In genomic region chr17:40111221-40112128, GRCh38 we compare ENCODE assay signal across 8 cellular contexts. TPM values are rescaled to one million over a fixed set of nuclear protein-coding genes. Genes with fewer than 3 reads are reported as not detected.
DNase-seq lines count a peak whose midpoint lies in the region; ATAC-seq and TF ChIP-seq lines count a peak whose summit lies in the region.

No MANE protein-coding gene starts in this region.

- H3K4me1 ChIP-seq in CD4-positive, CD25-positive, alpha-beta regulatory T cell (ENCODE audit: control insufficient read depth, insufficient read depth, low read length, poor library complexity, severe bottlenecking): peaks cover 74% of the 10 kb centered on the region
- peaks cover 82% of the 10 kb centered on the region for H3K4me1 ChIP-seq in vagina

- intact Hi-C loops in vagina (cut with DNase I): loop anchor here (2.0 to 5.0 kb wide), 3 partner anchors 49 to 94 kb away; partner anchors contain the start of genes CSF3 and THRA

- H3K36me3 Mint-ChIP-seq in CD4-positive, CD25-positive, alpha-beta regulatory T cell: no peaks in the 10 kb centered on the region
- no peaks in the 10 kb centered on the region for H3K36me3 Mint-ChIP-seq in activated naive CD8-positive, alpha-beta T cell treated with anti-CD3 and anti-CD28 coated beads for 36 hours

- TF ChIP-seq POLR2A in vagina (IDR thresholded peaks at IDR 0.05): peak in 1 of 2 donors; percentile 57

- ATAC-seq in CD4-positive, CD25-positive, alpha-beta regulatory T cell (ENCODE audit: low read depth in 2 of 2): peak; percentile 16 to 33
- ATAC-seq in GM21619 (IDR thresholded peaks at IDR 0.05; ENCODE audit: unreplicated experiment): peak; percentile 46
- ATAC-seq in omental fat pad (ENCODE audit: low FRiP score): peak; percentile 73

- peaks cover 6% of the 10 kb centered on the region for H3K27me3 Mint-ChIP-seq in CD4-positive, CD25-positive, alpha-beta regulatory T cell
- H3K27me3 Mint-ChIP-seq in activated naive CD8-positive, alpha-beta T cell treated with anti-CD3 and anti-CD28 coated beads for 36 hours: no peaks in the 10 kb centered on the region

- H3K4me1 Mint-ChIP-seq in CD4-positive, CD25-positive, alpha-beta regulatory T cell: peaks cover 19 to 76% (median 60%) of the 10 kb centered on the region in 4 donors
- peaks cover 66% of the 10 kb centered on the region for H3K4me1 Mint-ChIP-seq in activated naive CD8-positive, alpha-beta T cell treated with anti-CD3 and anti-CD28 coated beads for 36 hours

- TF ChIP-seq CTCF in omental fat pad (IDR thresholded peaks at IDR 0.05): peak in 2 of 3 donors; percentile 0 to 49
- TF ChIP-seq CTCF in vagina (IDR thresholded peaks at IDR 0.05): peak; percentile 65 to 90 (median 84)

- H3K27ac Mint-ChIP-seq in CD4-positive, CD25-positive, alpha-beta regulatory T cell: peak overlapping the region; percentile 89 to 99 (median 99)
- peak overlapping the region; percentile 82 for H3K27ac Mint-ChIP-seq in activated naive CD8-positive, alpha-beta T cell treated with anti-CD3 and anti-CD28 coated beads for 36 hours

- H3K9me3 ChIP-seq in CD4-positive, CD25-positive, alpha-beta regulatory T cell (ENCODE audit: control insufficient read depth in 2 of 2, low read length in 2 of 2): no peaks in the 10 kb centered on the region
- H3K9me3 ChIP-seq in vagina: no peaks in the 10 kb centered on the region

- no peaks in the 10 kb centered on the region for H3K9me3 Mint-ChIP-seq in CD4-positive, CD25-positive, alpha-beta regulatory T cell
- no peaks in the 10 kb centered on the region for H3K9me3 Mint-ChIP-seq in activated naive CD8-positive, alpha-beta T cell treated with anti-CD3 and anti-CD28 coated beads for 36 hours

- peak overlapping the region; percentile 63 for H3K4me3 ChIP-seq in CD4-positive, CD25-positive, alpha-beta regulatory T cell (ENCODE audit: low read depth, low read length)
- H3K4me3 ChIP-seq in vagina: peak overlapping the region in 1 of 2 donors; percentile 24

- H3K27ac ChIP-seq in CD4-positive, CD25-positive, alpha-beta regulatory T cell (ENCODE audit: insufficient read depth, low read length, poor library complexity, severe bottlenecking): peak overlapping the region; percentile 64
- H3K27ac ChIP-seq in vagina: peak overlapping the region; percentile 98

- peak overlapping the region; percentile 72 to 91 (median 80) for H3K4me3 Mint-ChIP-seq in CD4-positive, CD25-positive, alpha-beta regulatory T cell
- H3K4me3 Mint-ChIP-seq in activated naive CD8-positive, alpha-beta T cell treated with anti-CD3 and anti-CD28 coated beads for 36 hours: peak overlapping the region; percentile 58

- in situ Hi-C loops in SK-MEL-5 (cut with HindIII; ENCODE audit: low pct_unique_long_range_greater_than_20kb, low sequenced_read_pairs): no loop called here

- H3K27me3 ChIP-seq in CD4-positive, CD25-positive, alpha-beta regulatory T cell (ENCODE audit: control insufficient read depth, insufficient read depth, low read length): no peaks in the 10 kb centered on the region
- no peaks in the 10 kb centered on the region for H3K27me3 ChIP-seq in vagina

- H3K36me3 ChIP-seq in CD4-positive, CD25-positive, alpha-beta regulatory T cell (ENCODE audit: control insufficient read depth, insufficient read depth, low read length): no peaks in the 10 kb centered on the region
- no peaks in the 10 kb centered on the region for H3K36me3 ChIP-seq in vagina

- peak; percentile 59 to 81 (median 69) for DNase-seq in CD4-positive, CD25-positive, alpha-beta regulatory T cell
- DNase-seq in NCI-H1092 treated with DMSO at 0.1 percent for 48 hours (lab: John Stamatoyannopoulos, UW): peak; percentile 83
- DNase-seq in SK-MEL-5 (ENCODE audit: low read depth, low spot score): peak; percentile 95
- DNase-seq in activated naive CD8-positive, alpha-beta T cell treated with anti-CD3 and anti-CD28 coated beads for 36 hours: peak; percentile 74
- DNase-seq in glomerular endothelial cell (ENCODE audit: extremely low read depth, low read depth, low spot score): peak; percentile 90
- peak; percentile 73 for DNase-seq in omental fat pad (ENCODE audit: low spot score)
- peak in 1 of 2 donors; percentile 99 for DNase-seq in vagina (ENCODE audit: extremely low spot score in 2 of 2)

RNA-seq across cellular contexts. Expression of gene MSL1, which starts 10.3 kb away (rescaled TPM):
- total RNA-seq in CD4-positive, CD25-positive, alpha-beta regulatory T cell: 126 TPM
- 10 to 100 TPM in 2 of 4 donors, 1 to 10 TPM in 2; 9.3 to 10.5 (median 9.8) TPM for polyA plus RNA-seq in CD4-positive, CD25-positive, alpha-beta regulatory T cell
- 43.3 and 48.9 TPM in 2 replicates for total RNA-seq in SK-MEL-5 (2014; rRNA removed; shearing (Covaris generic))
- polyA plus RNA-seq in SK-MEL-5 (2015; cell fraction: cytosol; rRNA removed): 41.3 and 45.2 TPM in 2 replicates
- polyA plus RNA-seq in SK-MEL-5 (2015; cell fraction: nucleus; rRNA removed): 151 and 168 TPM in 2 replicates
- total RNA-seq in activated naive CD8-positive, alpha-beta T cell treated with anti-CD3 and anti-CD28 coated beads for 36 hours: 10 to 100 TPM; 62.7 to 66.7 TPM
- total RNA-seq in glomerular endothelial cell (60.5 and 84.1 TPM in 2 replicates), omental fat pad (100 to 1,000 TPM in 1 of 4 donors, 10 to 100 TPM in 3; 50.2 to 139 (median 61.9) TPM), vagina (62.4 TPM)

RNA-seq across cellular contexts. Expression of gene NR1D1, which starts 11.1 kb away (rescaled TPM):
- total RNA-seq in CD4-positive, CD25-positive, alpha-beta regulatory T cell: 29.5 TPM
- 10 to 100 TPM in 1 of 4 donors, 1 to 10 TPM in 3; 4.9 to 10.1 (median 6.2) TPM for polyA plus RNA-seq in CD4-positive, CD25-positive, alpha-beta regulatory T cell
- 2.1 and 2.4 TPM in 2 replicates for total RNA-seq in SK-MEL-5 (2014; rRNA removed; shearing (Covaris generic))
- 10.0 and 13.4 TPM in 2 replicates for polyA plus RNA-seq in SK-MEL-5 (2015; cell fraction: cytosol; rRNA removed)
- 7.7 and 8.9 TPM in 2 replicates for polyA plus RNA-seq in SK-MEL-5 (2015; cell fraction: nucleus; rRNA removed)
- 1 to 10 TPM; 4.8 to 5.8 TPM for total RNA-seq in activated naive CD8-positive, alpha-beta T cell treated with anti-CD3 and anti-CD28 coated beads for 36 hours
- total RNA-seq in glomerular endothelial cell (1.8 and 5.1 TPM in 2 replicates), omental fat pad (1 to 10 TPM; 3.1 to 9.3 (median 7.0) TPM), vagina (15.0 TPM)

RNA-seq across cellular contexts. Expression of gene CASC3, which starts 28.9 kb away (rescaled TPM):
- total RNA-seq in CD4-positive, CD25-positive, alpha-beta regulatory T cell: 165 TPM
- polyA plus RNA-seq in CD4-positive, CD25-positive, alpha-beta regulatory T cell: 10 to 100 TPM; 42.5 to 46.6 (median 44.2) TPM
- total RNA-seq in SK-MEL-5 (2014; rRNA removed; shearing (Covaris generic)): 26.4 and 32.0 TPM in 2 replicates
- polyA plus RNA-seq in SK-MEL-5 (2015; cell fraction: cytosol; rRNA removed): 37.8 and 44.1 TPM in 2 replicates
- polyA plus RNA-seq in SK-MEL-5 (2015; cell fraction: nucleus; rRNA removed): 94.2 and 105 TPM in 2 replicates
- total RNA-seq in activated naive CD8-positive, alpha-beta T cell treated with anti-CD3 and anti-CD28 coated beads for 36 hours: 10 to 100 TPM; 74.5 to 77.0 TPM
- total RNA-seq in glomerular endothelial cell (36.9 and 46.6 TPM in 2 replicates), omental fat pad (10 to 100 TPM; 36.6 to 77.6 (median 51.1) TPM), vagina (40.0 TPM)

RNA-seq across cellular contexts. Expression of gene THRA, which starts 48.7 kb away (rescaled TPM):
- total RNA-seq in CD4-positive, CD25-positive, alpha-beta regulatory T cell: 29.4 TPM
- 10 to 100 TPM; 10.7 to 15.9 (median 13.4) TPM for polyA plus RNA-seq in CD4-positive, CD25-positive, alpha-beta regulatory T cell
- total RNA-seq in SK-MEL-5 (2014; rRNA removed; shearing (Covaris generic)): 14.3 and 15.9 TPM in 2 replicates
- 19.3 and 27.3 TPM in 2 replicates for polyA plus RNA-seq in SK-MEL-5 (2015; cell fraction: cytosol; rRNA removed)
- polyA plus RNA-seq in SK-MEL-5 (2015; cell fraction: nucleus; rRNA removed): 8.4 and 14.7 TPM in 2 replicates
- total RNA-seq in activated naive CD8-positive, alpha-beta T cell treated with anti-CD3 and anti-CD28 coated beads for 36 hours: 10 to 100 TPM; 11.4 to 12.1 TPM
- total RNA-seq in glomerular endothelial cell (17.5 and 22.8 TPM in 2 replicates), omental fat pad (10 to 100 TPM; 35.7 to 87.2 (median 55.2) TPM), vagina (40.3 TPM)

RNA-seq across cellular contexts. Expression of gene MED24, which starts 57.3 kb away (rescaled TPM):
- total RNA-seq in CD4-positive, CD25-positive, alpha-beta regulatory T cell: 78.8 TPM
- polyA plus RNA-seq in CD4-positive, CD25-positive, alpha-beta regulatory T cell: 10 to 100 TPM; 34.3 to 46.1 (median 40.3) TPM
- total RNA-seq in SK-MEL-5 (2014; rRNA removed; shearing (Covaris generic)): 29.6 and 34.0 TPM in 2 replicates
- 57.2 and 71.2 TPM in 2 replicates for polyA plus RNA-seq in SK-MEL-5 (2015; cell fraction: cytosol; rRNA removed)
- 280 and 317 TPM in 2 replicates for polyA plus RNA-seq in SK-MEL-5 (2015; cell fraction: nucleus; rRNA removed)
- 100 to 1,000 TPM; 103 to 107 TPM for total RNA-seq in activated naive CD8-positive, alpha-beta T cell treated with anti-CD3 and anti-CD28 coated beads for 36 hours
- 87.8 and 91.1 TPM in 2 replicates for total RNA-seq in glomerular endothelial cell
- 10 to 100 TPM; 40.0 to 53.6 (median 49.2) TPM for total RNA-seq in omental fat pad
- total RNA-seq in vagina: 106 TPM
